Comparison of ENCODE assay signal across 8 cellular contexts in genomic region chr1:180228648-180229482, GRCh38. TPM values are rescaled to one million over a fixed set of nuclear protein-coding genes. Genes with fewer than 3 reads are reported as not detected.
DNase-seq lines count a peak whose midpoint lies in the region; ATAC-seq lines count a peak whose summit lies in the region.

No MANE protein-coding gene starts in this region.

- in situ Hi-C loops in ACHN (cut with HindIII; ENCODE audit: low pct_ligation_motif_present, low pct_unique_long_range_greater_than_20kb, low sequenced_read_pairs): no loop called here

- H3K4me3 Mint-ChIP-seq in effector memory CD8-positive, alpha-beta T cell: peak overlapping the region; percentile 74 to 76
- peak overlapping the region; percentile 65 for H3K4me3 Mint-ChIP-seq in natural killer cell treated with Interleukin-12 subunit alpha and Interleukin-12 subunit beta and Interleukin-15 and Interleukin-18, amount 100 ng/mL, for 72 hours

- H3K9me3 Mint-ChIP-seq in effector memory CD8-positive, alpha-beta T cell: no peaks in the 10 kb centered on the region
- H3K9me3 Mint-ChIP-seq in natural killer cell treated with Interleukin-12 subunit alpha and Interleukin-12 subunit beta and Interleukin-15 and Interleukin-18, amount 100 ng/mL, for 72 hours: no peaks in the 10 kb centered on the region

- no peaks in the 10 kb centered on the region for H3K36me3 Mint-ChIP-seq in effector memory CD8-positive, alpha-beta T cell (ENCODE audit: insufficient read depth)
- H3K36me3 Mint-ChIP-seq in natural killer cell treated with Interleukin-12 subunit alpha and Interleukin-12 subunit beta and Interleukin-15 and Interleukin-18, amount 100 ng/mL, for 72 hours: no peaks in the 10 kb centered on the region

- H3K4me1 Mint-ChIP-seq in effector memory CD8-positive, alpha-beta T cell (ENCODE audit: low read depth in 2 of 2): peaks cover 8 to 16% of the 10 kb centered on the region in 2 donors
- peaks cover 0 to 7% of the 10 kb centered on the region in 2 donors for H3K4me1 Mint-ChIP-seq in natural killer cell treated with Interleukin-12 subunit alpha and Interleukin-12 subunit beta and Interleukin-15 and Interleukin-18, amount 100 ng/mL, for 72 hours (ENCODE audit: low read depth in 2 of 2)

- no peak overlapping the region for H3K27ac Mint-ChIP-seq in effector memory CD8-positive, alpha-beta T cell
- H3K27ac Mint-ChIP-seq in natural killer cell treated with Interleukin-12 subunit alpha and Interleukin-12 subunit beta and Interleukin-15 and Interleukin-18, amount 100 ng/mL, for 72 hours: no peak overlapping the region

- peaks cover 69 to 79% of the 10 kb centered on the region in 2 donors for H3K27me3 Mint-ChIP-seq in effector memory CD8-positive, alpha-beta T cell
- H3K27me3 Mint-ChIP-seq in natural killer cell treated with Interleukin-12 subunit alpha and Interleukin-12 subunit beta and Interleukin-15 and Interleukin-18, amount 100 ng/mL, for 72 hours: peaks cover 35 to 42% of the 10 kb centered on the region in 2 donors

- DNase-seq in ACHN (peak; percentile 31), NCI-H774 (lab: John Stamatoyannopoulos, UW) (peak; percentile 28), NCI-H1694 treated with DMSO at 0.1 percent for 48 hours (lab: John Stamatoyannopoulos, UW) (no peak)
- no peak for DNase-seq in effector memory CD8-positive, alpha-beta T cell
- DNase-seq in natural killer cell treated with Interleukin-12 subunit alpha and Interleukin-12 subunit beta and Interleukin-15 and Interleukin-18, amount 100 ng/mL, for 72 hours (ENCODE audit: low spot score): no peak
- no peak for DNase-seq in central memory CD4-positive, alpha-beta T cell

- ATAC-seq in GM18511 (IDR thresholded peaks at IDR 0.05; ENCODE audit: unreplicated experiment) (peak; percentile 15), GM21723 (IDR thresholded peaks at IDR 0.05; ENCODE audit: unreplicated experiment) (no peak)
- ATAC-seq in effector memory CD8-positive, alpha-beta T cell (replicated peaks): no peak
- peak; percentile 7 to 10 for ATAC-seq in natural killer cell treated with Interleukin-12 subunit alpha and Interleukin-12 subunit beta and Interleukin-15 and Interleukin-18, amount 100 ng/mL, for 72 hours

RNA-seq across cellular contexts. Expression of gene LHX4, which starts 1.2 kb away (rescaled TPM):
- total RNA-seq in natural killer cell treated with Interleukin-12 subunit alpha and Interleukin-12 subunit beta and Interleukin-15 and Interleukin-18, amount 100 ng/mL, for 72 hours: not detected

Comparison
In these comparisons a context has a peak if more than half of its experiments do, and no peak if none do; other contexts are left out.
1. DNase-seq: peak in ACHN (single experiment) and NCI-H774 (single experiment); none in effector memory CD8-positive, alpha-beta T cell (0 of 3), natural killer cell treated with Interleukin-12 subunit alpha and Interleukin-12 subunit beta and Interleukin-15 and Interleukin-18, amount 100 ng/mL, for 72 hours (single experiment), NCI-H1694 treated with DMSO at 0.1 percent for 48 hours (single experiment) and central memory CD4-positive, alpha-beta T cell (single experiment).
2. ATAC-seq: peak in GM18511 (single experiment) and natural killer cell treated with Interleukin-12 subunit alpha and Interleukin-12 subunit beta and Interleukin-15 and Interleukin-18, amount 100 ng/mL, for 72 hours (2 of 2); none in effector memory CD8-positive, alpha-beta T cell (single experiment) and GM21723 (single experiment).